8 cellular contexts compared by ENCODE assay signal in the genomic region with DNA sequence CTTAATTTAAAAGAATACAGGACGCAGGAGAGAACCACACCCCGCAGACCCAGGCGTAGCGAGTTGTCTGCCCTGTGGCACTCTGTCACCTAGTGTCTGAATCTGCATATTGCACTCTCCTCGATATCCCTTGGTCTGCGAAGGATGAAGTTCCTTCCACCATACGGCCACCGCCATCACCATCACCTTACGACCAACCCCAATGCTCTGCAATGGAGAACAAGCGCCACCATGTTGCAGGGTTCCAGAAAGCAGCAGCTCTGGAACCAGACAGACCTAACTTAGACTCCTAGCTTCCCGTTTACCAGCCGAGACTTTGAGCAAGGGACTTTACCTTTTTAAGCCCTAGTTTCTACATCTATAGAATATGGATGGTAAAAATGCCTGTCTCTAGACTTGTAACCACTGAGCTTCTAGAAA.
DNase-seq lines count a peak whose midpoint lies in the region; ATAC-seq and TF ChIP-seq lines count a peak whose summit lies in the region.

No MANE protein-coding gene starts in this region.

- H3K9me3 ChIP-seq in GM23248 (ENCODE audit: low read depth) (no peaks in the 10 kb centered on the region), upper lobe of right lung (no peaks in the 10 kb centered on the region)

- H3K27me3 ChIP-seq in GM23248 (replicated peaks; ENCODE audit: insufficient read depth) (0 out of 2 replicates have a peak, but pooled peaks cover 12% of the 10 kb centered on the region), upper lobe of right lung (peaks cover 12% of the 10 kb centered on the region)

- intact Hi-C loops in upper lobe of right lung (cut with DNase I) = no loop called here

- peak; percentile 74 for ATAC-seq in effector memory CD8-positive, alpha-beta T cell (replicated peaks)
- peak; percentile 94 for ATAC-seq in upper lobe of right lung

- H3K27ac Mint-ChIP-seq in T-helper 2 cell treated with Interferon-gamma antibody and Interleukin-4, amounts not matched to agents 5 μg/mL and 100 μg/mL, for 36 hours = no peak overlapping the region
- no peak overlapping the region for H3K27ac Mint-ChIP-seq in effector memory CD8-positive, alpha-beta T cell
- no peak overlapping the region for H3K27ac Mint-ChIP-seq in mesothelial cell of epicardium

- DNase-seq in ELR (ENCODE audit: low read depth) (peak; percentile 74), GM23248 (peak; percentile 89), NCI-H1092 (lab: John Stamatoyannopoulos, UW) (peak; percentile 37), mesothelial cell of epicardium (ENCODE audit: low spot score in 2 of 2, unreplicated experiment in 2 of 2) (peak in 1 of 2 experiments; percentile 44), upper lobe of right lung (no peak)
- DNase-seq in T-helper 2 cell treated with Interferon-gamma antibody and Interleukin-4, amounts not matched to agents 5 μg/mL and 100 μg/mL, for 36 hours (ENCODE audit: low spot score) = peak; percentile 35
- peak; percentile 6 to 14 (median 6) for DNase-seq in effector memory CD8-positive, alpha-beta T cell
- no peak for DNase-seq in activated CD8-positive, alpha-beta memory T cell treated with anti-CD3 and anti-CD28 coated beads, Interleukin-2, amount 50 U/mL, for 4 hours

- H2AFZ ChIP-seq in GM23248 = peak overlapping the region; percentile 80

- H3K4me3 ChIP-seq in GM23248 = peak overlapping the region; percentile 64
- H3K4me3 ChIP-seq in upper lobe of right lung = peak overlapping the region; percentile 16

- no peaks in the 10 kb centered on the region for H3K4me1 ChIP-seq in GM23248 (ENCODE audit: insufficient read depth)
- peaks cover 10% of the 10 kb centered on the region for H3K4me1 ChIP-seq in upper lobe of right lung

- in situ Hi-C loops in GM23248 (cut with MboI) = no loop called here

- H3K36me3 ChIP-seq in GM23248 (ENCODE audit: low read depth) (no peaks in the 10 kb centered on the region), upper lobe of right lung (no peaks in the 10 kb centered on the region)

- peaks cover 28% of the 10 kb centered on the region for H3K4me1 Mint-ChIP-seq in T-helper 2 cell treated with Interferon-gamma antibody and Interleukin-4, amounts not matched to agents 5 μg/mL and 100 μg/mL, for 36 hours (ENCODE audit: low read depth)
- peaks cover 5 to 6% of the 10 kb centered on the region in 2 donors for H3K4me1 Mint-ChIP-seq in effector memory CD8-positive, alpha-beta T cell (ENCODE audit: low read depth in 2 of 2)
- H3K4me1 Mint-ChIP-seq in mesothelial cell of epicardium = peaks cover 4% of the 10 kb centered on the region

- H3K9ac ChIP-seq in GM23248 = no peak overlapping the region

- H3K27me3 Mint-ChIP-seq in T-helper 2 cell treated with Interferon-gamma antibody and Interleukin-4, amounts not matched to agents 5 μg/mL and 100 μg/mL, for 36 hours (ENCODE audit: low read depth) = peaks cover 27% of the 10 kb centered on the region
- peaks cover 35 to 64% of the 10 kb centered on the region in 2 donors for H3K27me3 Mint-ChIP-seq in effector memory CD8-positive, alpha-beta T cell
- no peaks in the 10 kb centered on the region for H3K27me3 Mint-ChIP-seq in mesothelial cell of epicardium (ENCODE audit: low read depth)

- H3K9me3 Mint-ChIP-seq in T-helper 2 cell treated with Interferon-gamma antibody and Interleukin-4, amounts not matched to agents 5 μg/mL and 100 μg/mL, for 36 hours = no peaks in the 10 kb centered on the region
- no peaks in the 10 kb centered on the region for H3K9me3 Mint-ChIP-seq in effector memory CD8-positive, alpha-beta T cell
- H3K9me3 Mint-ChIP-seq in mesothelial cell of epicardium = peaks cover 13% of the 10 kb centered on the region

- H3K36me3 Mint-ChIP-seq in T-helper 2 cell treated with Interferon-gamma antibody and Interleukin-4, amounts not matched to agents 5 μg/mL and 100 μg/mL, for 36 hours (ENCODE audit: low read depth) = no peaks in the 10 kb centered on the region
- H3K36me3 Mint-ChIP-seq in effector memory CD8-positive, alpha-beta T cell (ENCODE audit: insufficient read depth) = no peaks in the 10 kb centered on the region
- peaks cover 3% of the 10 kb centered on the region for H3K36me3 Mint-ChIP-seq in mesothelial cell of epicardium

- peak overlapping the region; percentile 8 for H3K4me3 Mint-ChIP-seq in T-helper 2 cell treated with Interferon-gamma antibody and Interleukin-4, amounts not matched to agents 5 μg/mL and 100 μg/mL, for 36 hours
- peak overlapping the region in 1 of 2 donors; percentile 49 for H3K4me3 Mint-ChIP-seq in effector memory CD8-positive, alpha-beta T cell
- no peak overlapping the region for H3K4me3 Mint-ChIP-seq in mesothelial cell of epicardium

- WGBS in GM23248 (ENCODE audit: low coverage in 1 of 2, low lambda C conversion rate in 2 of 2, missing lambda C conversion rate in 2 of 2), 2 experiments = 20 to 21% methylated on average over 12 of the region's 12 CpGs

- H3K9me2 ChIP-seq in GM23248 (ENCODE audit: insufficient read depth) = no peaks in the 10 kb centered on the region

- no peaks in the 10 kb centered on the region for H4K20me1 ChIP-seq in GM23248 (ENCODE audit: insufficient read depth)

- H3K4me2 ChIP-seq in GM23248 (ENCODE audit: unreplicated experiment) = peak overlapping the region; percentile 58

- H3K27ac ChIP-seq in GM23248 = no peak overlapping the region
- no peak overlapping the region for H3K27ac ChIP-seq in upper lobe of right lung

- H3K79me2 ChIP-seq in GM23248 (ENCODE audit: insufficient read depth) = no peaks in the 10 kb centered on the region

- TF ChIP-seq CTCF in mesothelial cell of epicardium (IDR thresholded peaks at IDR 0.05; ENCODE audit: unreplicated experiment) = peak; percentile 48
- TF ChIP-seq CTCF in upper lobe of right lung (IDR thresholded peaks at IDR 0.05) = peak; percentile 91

- H3F3A ChIP-seq in GM23248 (ENCODE audit: insufficient read depth) = no peaks in the 10 kb centered on the region

Comparison
In these comparisons a context has a peak if more than half of its experiments do, and no peak if none do; other contexts are left out.
1. DNase-seq: peak in ELR (single experiment), GM23248 (single experiment), NCI-H1092 (single experiment), T-helper 2 cell treated with Interferon-gamma antibody and Interleukin-4, amounts not matched to agents 5 μg/mL and 100 μg/mL, for 36 hours (single experiment) and effector memory CD8-positive, alpha-beta T cell (3 of 3); none in upper lobe of right lung (single experiment) and activated CD8-positive, alpha-beta memory T cell treated with anti-CD3 and anti-CD28 coated beads, Interleukin-2, amount 50 U/mL, for 4 hours (single experiment).